Comparison of ENCODE assay signal across 1 cellular context in the genomic region with DNA sequence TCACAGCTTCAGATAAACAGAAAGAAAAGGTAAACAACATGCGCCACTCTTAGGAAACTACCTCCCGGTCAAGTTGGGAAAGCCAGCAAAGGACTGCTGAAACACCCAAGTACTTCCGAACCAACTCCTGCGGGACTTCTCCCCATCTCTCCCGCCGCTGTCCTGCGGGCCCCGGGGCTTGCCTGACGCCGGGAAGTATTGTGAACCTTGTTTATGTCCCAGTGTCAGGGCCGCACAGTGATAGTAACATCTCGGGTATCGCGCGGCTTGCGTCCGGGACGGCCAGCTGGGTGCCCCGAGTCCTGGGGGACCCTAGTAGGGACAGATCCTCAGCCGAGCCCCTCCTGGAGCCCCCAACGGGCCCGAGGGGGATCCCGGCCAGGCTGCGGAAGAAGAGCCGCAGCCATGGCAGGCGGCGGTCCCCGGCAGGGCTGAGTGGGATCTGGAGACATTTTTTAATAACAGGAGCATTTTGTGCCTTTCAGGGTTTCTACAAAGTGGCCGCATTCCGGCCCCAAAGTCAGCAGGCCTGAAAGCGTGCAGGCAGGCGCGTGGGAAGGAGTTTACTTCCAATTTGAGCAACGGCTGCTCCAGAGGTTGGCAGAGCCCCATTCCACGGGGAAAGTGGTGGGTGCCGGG.
TF ChIP-seq lines count a peak whose summit lies in the region.

No MANE protein-coding gene starts in this region.

TF ChIP-seq in HepG2, 621 proteins besides CTCF, POLR2A, EP300 and RAD21 (continues in another document):
- TF ChIP-seq DRAP1 (CRISPR knock-in tag; IDR thresholded peaks at IDR 0.05) = peak; percentile 34; the same call in 1 of the 2 replicates
- peak; percentile 21 for TF ChIP-seq RBM22 (optimal IDR thresholded peaks at IDR 0.05; ENCODE audit: low read length)
- TF ChIP-seq MYC (CRISPR knock-in tag; IDR thresholded peaks at IDR 0.05; ENCODE audit: borderline replicate concordance) = peak; percentile 69
- TF ChIP-seq CBFB (CRISPR knock-in tag; IDR thresholded peaks at IDR 0.05) = 0 out of 2 replicates have a peak, but pooled peaks have one; percentile 23
- TF ChIP-seq ZEB1 (IDR thresholded peaks at IDR 0.05; ENCODE audit: insufficient replicate concordance, low read depth) = no peak
- no peak for TF ChIP-seq GFI1 (CRISPR knock-in tag; IDR thresholded peaks at IDR 0.05; ENCODE audit: borderline replicate concordance)
- peak; percentile 78; the same call in 1 of the 2 replicates for TF ChIP-seq FOXK1 (CRISPR knock-in tag; IDR thresholded peaks at IDR 0.05; ENCODE audit: borderline replicate concordance, low read depth)
- no peak for TF ChIP-seq FOXA1 (IDR thresholded peaks at IDR 0.05)
- TF ChIP-seq FOXA1 (CRISPR knock-in tag; IDR thresholded peaks at IDR 0.05) = peak; percentile 37
- TF ChIP-seq SMYD3 (CRISPR knock-in tag; IDR thresholded peaks at IDR 0.05) = no peak
- TF ChIP-seq AHR (CRISPR knock-in tag; IDR thresholded peaks at IDR 0.05) = 0 out of 2 replicates have a peak, but pooled peaks have one; percentile 31
- no peak for TF ChIP-seq SP1 (IDR thresholded peaks at IDR 0.05)
- no peak for TF ChIP-seq SP1 (CRISPR knock-in tag; IDR thresholded peaks at IDR 0.05)
- no peak for TF ChIP-seq RFX1 (IDR thresholded peaks at IDR 0.05)
- TF ChIP-seq, protein P1, sequence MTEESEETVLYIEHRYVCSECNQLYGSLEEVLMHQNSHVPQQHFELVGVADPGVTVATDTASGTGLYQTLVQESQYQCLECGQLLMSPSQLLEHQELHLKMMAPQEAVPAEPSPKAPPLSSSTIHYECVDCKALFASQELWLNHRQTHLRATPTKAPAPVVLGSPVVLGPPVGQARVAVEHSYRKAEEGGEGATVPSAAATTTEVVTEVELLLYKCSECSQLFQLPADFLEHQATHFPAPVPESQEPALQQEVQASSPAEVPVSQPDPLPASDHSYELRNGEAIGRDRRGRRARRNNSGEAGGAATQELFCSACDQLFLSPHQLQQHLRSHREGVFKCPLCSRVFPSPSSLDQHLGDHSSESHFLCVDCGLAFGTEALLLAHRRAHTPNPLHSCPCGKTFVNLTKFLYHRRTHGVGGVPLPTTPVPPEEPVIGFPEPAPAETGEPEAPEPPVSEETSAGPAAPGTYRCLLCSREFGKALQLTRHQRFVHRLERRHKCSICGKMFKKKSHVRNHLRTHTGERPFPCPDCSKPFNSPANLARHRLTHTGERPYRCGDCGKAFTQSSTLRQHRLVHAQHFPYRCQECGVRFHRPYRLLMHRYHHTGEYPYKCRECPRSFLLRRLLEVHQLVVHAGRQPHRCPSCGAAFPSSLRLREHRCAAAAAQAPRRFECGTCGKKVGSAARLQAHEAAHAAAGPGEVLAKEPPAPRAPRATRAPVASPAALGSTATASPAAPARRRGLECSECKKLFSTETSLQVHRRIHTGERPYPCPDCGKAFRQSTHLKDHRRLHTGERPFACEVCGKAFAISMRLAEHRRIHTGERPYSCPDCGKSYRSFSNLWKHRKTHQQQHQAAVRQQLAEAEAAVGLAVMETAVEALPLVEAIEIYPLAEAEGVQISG (CRISPR knock-in tag; IDR thresholded peaks at IDR 0.05) = peak; percentile 12; the same call in 1 of the 2 replicates
- TF ChIP-seq TMF1 (CRISPR knock-in tag; IDR thresholded peaks at IDR 0.05; ENCODE audit: low read depth) = 0 out of 2 replicates have a peak, but pooled peaks have one; percentile 41
- TF ChIP-seq ZNF577 (CRISPR knock-in tag; IDR thresholded peaks at IDR 0.05; ENCODE audit: borderline replicate concordance, low read depth) = no peak
- no peak for TF ChIP-seq JUND (CRISPR knock-in tag; IDR thresholded peaks at IDR 0.05)
- TF ChIP-seq, protein P2, sequence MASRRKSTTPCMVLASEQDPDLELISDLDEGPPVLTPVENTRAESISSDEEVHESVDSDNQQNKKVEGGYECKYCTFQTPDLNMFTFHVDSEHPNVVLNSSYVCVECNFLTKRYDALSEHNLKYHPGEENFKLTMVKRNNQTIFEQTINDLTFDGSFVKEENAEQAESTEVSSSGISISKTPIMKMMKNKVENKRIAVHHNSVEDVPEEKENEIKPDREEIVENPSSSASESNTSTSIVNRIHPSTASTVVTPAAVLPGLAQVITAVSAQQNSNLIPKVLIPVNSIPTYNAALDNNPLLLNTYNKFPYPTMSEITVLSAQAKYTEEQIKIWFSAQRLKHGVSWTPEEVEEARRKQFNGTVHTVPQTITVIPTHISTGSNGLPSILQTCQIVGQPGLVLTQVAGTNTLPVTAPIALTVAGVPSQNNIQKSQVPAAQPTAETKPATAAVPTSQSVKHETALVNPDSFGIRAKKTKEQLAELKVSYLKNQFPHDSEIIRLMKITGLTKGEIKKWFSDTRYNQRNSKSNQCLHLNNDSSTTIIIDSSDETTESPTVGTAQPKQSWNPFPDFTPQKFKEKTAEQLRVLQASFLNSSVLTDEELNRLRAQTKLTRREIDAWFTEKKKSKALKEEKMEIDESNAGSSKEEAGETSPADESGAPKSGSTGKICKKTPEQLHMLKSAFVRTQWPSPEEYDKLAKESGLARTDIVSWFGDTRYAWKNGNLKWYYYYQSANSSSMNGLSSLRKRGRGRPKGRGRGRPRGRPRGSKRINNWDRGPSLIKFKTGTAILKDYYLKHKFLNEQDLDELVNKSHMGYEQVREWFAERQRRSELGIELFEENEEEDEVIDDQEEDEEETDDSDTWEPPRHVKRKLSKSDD (CRISPR knock-in tag; IDR thresholded peaks at IDR 0.05; ENCODE audit: low read depth) = no peak; the same call in 1 of the 2 replicates
- TF ChIP-seq THYN1 (CRISPR knock-in tag; IDR thresholded peaks at IDR 0.05; ENCODE audit: borderline replicate concordance, low read depth) = 0 out of 2 replicates have a peak, but pooled peaks have one; percentile 47
- TF ChIP-seq POLR2G (IDR thresholded peaks at IDR 0.05; ENCODE audit: low read depth, low read length) = peak; percentile 67
- TF ChIP-seq ZNF800 (CRISPR knock-in tag; IDR thresholded peaks at IDR 0.05) = 0 out of 2 replicates have a peak, but pooled peaks have one; percentile 10
- TF ChIP-seq SALL1 (CRISPR knock-in tag; IDR thresholded peaks at IDR 0.05) = peak; percentile 36
- TF ChIP-seq, protein P3, sequence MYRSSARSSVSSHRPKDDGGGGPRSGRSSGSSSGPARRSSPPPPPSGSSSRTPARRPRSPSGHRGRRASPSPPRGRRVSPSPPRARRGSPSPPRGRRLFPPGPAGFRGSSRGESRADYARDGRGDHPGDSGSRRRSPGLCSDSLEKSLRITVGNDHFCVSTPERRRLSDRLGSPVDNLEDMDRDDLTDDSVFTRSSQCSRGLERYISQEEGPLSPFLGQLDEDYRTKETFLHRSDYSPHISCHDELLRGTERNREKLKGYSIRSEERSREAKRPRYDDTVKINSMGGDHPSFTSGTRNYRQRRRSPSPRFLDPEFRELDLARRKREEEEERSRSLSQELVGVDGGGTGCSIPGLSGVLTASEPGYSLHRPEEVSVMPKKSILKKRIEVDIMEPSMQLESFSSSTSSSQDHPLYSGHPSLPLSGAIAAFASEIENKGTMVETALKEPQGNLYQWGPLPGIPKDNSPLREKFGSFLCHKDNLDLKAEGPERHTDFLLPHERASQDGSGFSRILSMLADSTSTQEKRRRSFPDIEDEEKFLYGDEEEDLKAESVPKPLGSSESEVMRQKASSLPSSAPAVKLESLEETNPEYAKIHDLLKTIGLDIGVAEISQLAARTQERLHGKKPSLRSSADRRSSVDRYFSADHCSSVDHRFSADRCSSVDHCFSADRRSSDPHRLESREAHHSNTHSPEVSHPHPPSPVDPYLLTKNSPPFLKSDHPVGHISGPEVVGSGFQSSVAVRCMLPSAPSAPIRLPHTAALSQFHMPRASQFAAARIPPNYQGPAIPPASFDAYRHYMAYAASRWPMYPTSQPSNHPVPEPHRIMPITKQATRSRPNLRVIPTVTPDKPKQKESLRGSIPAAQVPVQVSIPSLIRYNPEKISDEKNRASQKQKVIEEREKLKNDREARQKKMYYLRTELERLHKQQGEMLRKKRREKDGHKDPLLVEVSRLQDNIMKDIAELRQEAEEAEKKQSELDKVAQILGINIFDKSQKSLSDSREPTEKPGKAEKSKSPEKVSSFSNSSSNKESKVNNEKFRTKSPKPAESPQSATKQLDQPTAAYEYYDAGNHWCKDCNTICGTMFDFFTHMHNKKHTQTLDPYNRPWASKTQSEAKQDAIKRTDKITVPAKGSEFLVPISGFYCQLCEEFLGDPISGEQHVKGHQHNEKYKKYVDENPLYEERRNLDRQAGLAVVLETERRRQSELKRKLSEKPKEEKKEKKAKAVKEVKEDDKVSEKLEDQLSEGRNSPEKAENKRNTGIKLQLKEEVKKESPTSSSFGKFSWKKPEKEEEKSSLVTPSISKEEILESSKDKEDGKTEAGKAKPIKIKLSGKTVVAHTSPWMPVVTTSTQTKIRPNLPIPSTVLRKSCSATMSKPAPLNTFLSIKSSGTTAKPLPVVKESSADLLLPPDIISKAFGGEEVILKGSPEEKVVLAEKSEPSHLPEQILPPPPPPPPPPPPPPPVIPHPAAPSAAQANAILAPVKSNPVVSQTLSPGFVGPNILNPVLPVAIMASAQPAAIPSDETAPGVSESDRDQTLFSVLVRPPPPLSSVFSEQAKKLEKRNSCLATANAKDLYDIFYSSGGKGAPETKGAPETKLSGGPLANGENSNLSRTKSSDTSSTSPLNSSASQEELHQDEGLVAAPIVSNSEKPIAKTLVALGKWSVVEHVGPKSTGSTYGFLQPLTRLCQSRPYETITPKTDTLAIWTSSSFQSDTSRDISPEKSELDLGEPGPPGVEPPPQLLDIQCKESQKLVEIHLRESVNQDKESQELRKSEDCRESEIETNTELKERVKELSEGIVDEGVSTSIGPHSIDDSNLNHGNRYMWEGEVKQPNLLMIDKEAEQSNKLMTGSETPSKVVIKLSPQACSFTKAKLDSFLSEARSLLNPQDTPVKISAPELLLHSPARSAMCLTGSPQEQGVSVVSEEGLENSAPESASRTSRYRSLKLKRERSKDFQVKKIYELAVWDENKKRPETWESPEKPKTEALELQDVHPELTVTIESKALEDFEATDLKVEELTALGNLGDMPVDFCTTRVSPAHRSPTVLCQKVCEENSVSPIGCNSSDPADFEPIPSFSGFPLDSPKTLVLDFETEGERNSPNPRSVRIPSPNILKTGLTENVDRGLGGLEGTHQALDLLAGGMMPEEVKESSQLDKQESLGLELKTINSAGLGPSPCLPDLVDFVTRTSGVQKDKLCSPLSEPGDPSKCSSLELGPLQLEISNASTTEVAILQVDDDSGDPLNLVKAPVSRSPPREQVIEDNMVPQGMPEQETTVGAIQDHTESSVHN (CRISPR knock-in tag; IDR thresholded peaks at IDR 0.05) = 0 out of 2 replicates have a peak, but pooled peaks have one; percentile 48
- 0 out of 2 replicates have a peak, but pooled peaks have one; percentile 53 for TF ChIP-seq KAT7 (CRISPR knock-in tag; IDR thresholded peaks at IDR 0.05; ENCODE audit: borderline replicate concordance)
- TF ChIP-seq SRY (CRISPR knock-in tag; IDR thresholded peaks at IDR 0.05) = peak; percentile 68
- TF ChIP-seq IRF9 (CRISPR knock-in tag; IDR thresholded peaks at IDR 0.05; ENCODE audit: borderline replicate concordance) = peak; percentile 39; the same call in 1 of the 2 replicates
- TF ChIP-seq TAF1 (CRISPR knock-in tag; IDR thresholded peaks at IDR 0.05) = peak; percentile 40
- TF ChIP-seq TBX2 (CRISPR knock-in tag; IDR thresholded peaks at IDR 0.05; ENCODE audit: borderline replicate concordance) = no peak
- 0 out of 2 replicates have a peak, but pooled peaks have one; percentile 13 for TF ChIP-seq FOXA3 (CRISPR knock-in tag; IDR thresholded peaks at IDR 0.05)
- no peak for TF ChIP-seq TARDBP (CRISPR knock-in tag; IDR thresholded peaks at IDR 0.05)
- peak; percentile 34; the same call in 1 of the 2 replicates for TF ChIP-seq NFKB2 (CRISPR knock-in tag; IDR thresholded peaks at IDR 0.05; ENCODE audit: borderline replicate concordance)
- 0 out of 2 replicates have a peak, but pooled peaks have one; percentile 19 for TF ChIP-seq KDM2A (CRISPR knock-in tag; IDR thresholded peaks at IDR 0.05; ENCODE audit: borderline replicate concordance, low read depth)
- TF ChIP-seq ZNF232 (CRISPR knock-in tag; IDR thresholded peaks at IDR 0.05; ENCODE audit: borderline replicate concordance) = 0 out of 2 replicates have a peak, but pooled peaks have one; percentile 23
- TF ChIP-seq SUZ12 (IDR thresholded peaks at IDR 0.05; ENCODE audit: low read depth, low read length) = no peak
- TF ChIP-seq AGO2 (optimal IDR thresholded peaks at IDR 0.05; ENCODE audit: low read depth, low read length) = peak; percentile 81
- TF ChIP-seq HDAC1 (CRISPR knock-in tag; IDR thresholded peaks at IDR 0.05) = peak; percentile 65
- peak; percentile 59 for TF ChIP-seq SAP130 (CRISPR knock-in tag; IDR thresholded peaks at IDR 0.05; ENCODE audit: low read depth)
